ENCODE assay signal across 1 cellular context in the genomic region with DNA sequence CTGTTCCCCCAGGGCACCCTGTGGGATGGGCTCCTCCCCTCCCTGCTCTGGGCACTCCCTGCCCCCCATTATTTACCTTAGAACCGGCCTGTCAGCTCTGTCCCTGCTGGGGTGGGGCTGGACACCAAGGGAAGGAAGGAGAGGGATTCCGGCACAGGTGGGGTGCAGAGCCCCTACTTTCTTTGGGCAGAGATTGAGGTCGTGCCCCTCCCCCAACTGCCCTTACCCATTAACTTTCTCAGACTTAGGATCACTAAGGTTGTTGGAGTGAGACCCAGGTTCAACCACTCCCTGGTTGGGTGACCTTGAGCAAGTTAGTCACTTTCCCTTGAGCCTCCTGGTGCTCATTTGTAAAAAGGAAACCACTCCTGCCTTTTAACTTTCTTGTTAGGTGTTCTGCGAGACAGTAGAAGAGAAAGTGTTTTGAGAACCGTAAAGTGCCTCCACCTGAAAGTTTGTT.
TF ChIP-seq lines count a peak whose summit lies in the region.

No MANE protein-coding gene starts in this region.

TF ChIP-seq in HepG2, 621 proteins besides CTCF, POLR2A, EP300 and RAD21 (continued from another document):
- TF ChIP-seq, protein P1, sequence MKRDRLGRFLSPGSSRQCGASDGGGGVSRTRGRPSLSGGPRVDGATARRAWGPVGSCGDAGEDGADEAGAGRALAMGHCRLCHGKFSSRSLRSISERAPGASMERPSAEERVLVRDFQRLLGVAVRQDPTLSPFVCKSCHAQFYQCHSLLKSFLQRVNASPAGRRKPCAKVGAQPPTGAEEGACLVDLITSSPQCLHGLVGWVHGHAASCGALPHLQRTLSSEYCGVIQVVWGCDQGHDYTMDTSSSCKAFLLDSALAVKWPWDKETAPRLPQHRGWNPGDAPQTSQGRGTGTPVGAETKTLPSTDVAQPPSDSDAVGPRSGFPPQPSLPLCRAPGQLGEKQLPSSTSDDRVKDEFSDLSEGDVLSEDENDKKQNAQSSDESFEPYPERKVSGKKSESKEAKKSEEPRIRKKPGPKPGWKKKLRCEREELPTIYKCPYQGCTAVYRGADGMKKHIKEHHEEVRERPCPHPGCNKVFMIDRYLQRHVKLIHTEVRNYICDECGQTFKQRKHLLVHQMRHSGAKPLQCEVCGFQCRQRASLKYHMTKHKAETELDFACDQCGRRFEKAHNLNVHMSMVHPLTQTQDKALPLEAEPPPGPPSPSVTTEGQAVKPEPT (CRISPR knock-in tag; IDR thresholded peaks at IDR 0.05; ENCODE audit: low read depth): no peak
- TF ChIP-seq ZNF205 (CRISPR knock-in tag; IDR thresholded peaks at IDR 0.05) (no peak), RBAK (CRISPR knock-in tag; IDR thresholded peaks at IDR 0.05) (no peak), TOE1 (CRISPR knock-in tag; IDR thresholded peaks at IDR 0.05) (0 out of 2 replicates have a peak, but pooled peaks have one; percentile 67), ZNF3 (CRISPR knock-in tag; IDR thresholded peaks at IDR 0.05) (no peak), SIX4 (CRISPR knock-in tag; IDR thresholded peaks at IDR 0.05) (no peak), ZNF724P (CRISPR knock-in tag; IDR thresholded peaks at IDR 0.05; ENCODE audit: borderline replicate concordance) (no peak), GATAD2A (CRISPR knock-in tag; IDR thresholded peaks at IDR 0.05) (no peak), SMYD3 (CRISPR knock-in tag; IDR thresholded peaks at IDR 0.05) (no peak), ZNF263 (CRISPR knock-in tag; IDR thresholded peaks at IDR 0.05) (no peak), ZZZ3 (CRISPR knock-in tag; IDR thresholded peaks at IDR 0.05; ENCODE audit: borderline replicate concordance) (no peak), PAF1 (CRISPR knock-in tag; IDR thresholded peaks at IDR 0.05) (0 out of 2 replicates have a peak, but pooled peaks have one; percentile 34), ZKSCAN1 (IDR thresholded peaks at IDR 0.05; ENCODE audit: low read length) (no peak), ZNF343 (CRISPR knock-in tag; IDR thresholded peaks at IDR 0.05) (no peak), ARNT (IDR thresholded peaks at IDR 0.05) (no peak), CENPX (CRISPR knock-in tag; IDR thresholded peaks at IDR 0.05) (no peak), PAX8 (CRISPR knock-in tag; IDR thresholded peaks at IDR 0.05; ENCODE audit: borderline replicate concordance) (no peak), ARNTL (CRISPR knock-in tag; IDR thresholded peaks at IDR 0.05) (peak; percentile 24; the same call in 1 of the 2 replicates), POLR2AphosphoS2 (IDR thresholded peaks at IDR 0.05; ENCODE audit: low read depth, low read length) (no peak), ZNF629 (CRISPR knock-in tag; conservative IDR thresholded peaks at IDR 0.05) (no peak), ZNF225 (CRISPR knock-in tag; IDR thresholded peaks at IDR 0.05) (no peak), PRMT3 (CRISPR knock-in tag; IDR thresholded peaks at IDR 0.05; ENCODE audit: borderline replicate concordance, low read depth) (no peak), EZH2 (conservative IDR thresholded peaks at IDR 0.05; ENCODE audit: low read depth, low read length) (no peak)
- TF ChIP-seq, protein P2, sequence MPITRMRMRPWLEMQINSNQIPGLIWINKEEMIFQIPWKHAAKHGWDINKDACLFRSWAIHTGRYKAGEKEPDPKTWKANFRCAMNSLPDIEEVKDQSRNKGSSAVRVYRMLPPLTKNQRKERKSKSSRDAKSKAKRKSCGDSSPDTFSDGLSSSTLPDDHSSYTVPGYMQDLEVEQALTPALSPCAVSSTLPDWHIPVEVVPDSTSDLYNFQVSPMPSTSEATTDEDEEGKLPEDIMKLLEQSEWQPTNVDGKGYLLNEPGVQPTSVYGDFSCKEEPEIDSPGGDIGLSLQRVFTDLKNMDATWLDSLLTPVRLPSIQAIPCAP (CRISPR knock-in tag; IDR thresholded peaks at IDR 0.05; ENCODE audit: low read depth): no peak
- TF ChIP-seq, protein P3, sequence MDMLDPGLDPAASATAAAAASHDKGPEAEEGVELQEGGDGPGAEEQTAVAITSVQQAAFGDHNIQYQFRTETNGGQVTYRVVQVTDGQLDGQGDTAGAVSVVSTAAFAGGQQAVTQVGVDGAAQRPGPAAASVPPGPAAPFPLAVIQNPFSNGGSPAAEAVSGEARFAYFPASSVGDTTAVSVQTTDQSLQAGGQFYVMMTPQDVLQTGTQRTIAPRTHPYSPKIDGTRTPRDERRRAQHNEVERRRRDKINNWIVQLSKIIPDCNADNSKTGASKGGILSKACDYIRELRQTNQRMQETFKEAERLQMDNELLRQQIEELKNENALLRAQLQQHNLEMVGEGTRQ (IDR thresholded peaks at IDR 0.05; ENCODE audit: low read depth, low read length): no peak
- TF ChIP-seq, protein P3 (CRISPR knock-in tag; IDR thresholded peaks at IDR 0.05; ENCODE audit: borderline replicate concordance): 0 out of 2 replicates have a peak, but pooled peaks have one; percentile 3
- TF ChIP-seq, protein P4, sequence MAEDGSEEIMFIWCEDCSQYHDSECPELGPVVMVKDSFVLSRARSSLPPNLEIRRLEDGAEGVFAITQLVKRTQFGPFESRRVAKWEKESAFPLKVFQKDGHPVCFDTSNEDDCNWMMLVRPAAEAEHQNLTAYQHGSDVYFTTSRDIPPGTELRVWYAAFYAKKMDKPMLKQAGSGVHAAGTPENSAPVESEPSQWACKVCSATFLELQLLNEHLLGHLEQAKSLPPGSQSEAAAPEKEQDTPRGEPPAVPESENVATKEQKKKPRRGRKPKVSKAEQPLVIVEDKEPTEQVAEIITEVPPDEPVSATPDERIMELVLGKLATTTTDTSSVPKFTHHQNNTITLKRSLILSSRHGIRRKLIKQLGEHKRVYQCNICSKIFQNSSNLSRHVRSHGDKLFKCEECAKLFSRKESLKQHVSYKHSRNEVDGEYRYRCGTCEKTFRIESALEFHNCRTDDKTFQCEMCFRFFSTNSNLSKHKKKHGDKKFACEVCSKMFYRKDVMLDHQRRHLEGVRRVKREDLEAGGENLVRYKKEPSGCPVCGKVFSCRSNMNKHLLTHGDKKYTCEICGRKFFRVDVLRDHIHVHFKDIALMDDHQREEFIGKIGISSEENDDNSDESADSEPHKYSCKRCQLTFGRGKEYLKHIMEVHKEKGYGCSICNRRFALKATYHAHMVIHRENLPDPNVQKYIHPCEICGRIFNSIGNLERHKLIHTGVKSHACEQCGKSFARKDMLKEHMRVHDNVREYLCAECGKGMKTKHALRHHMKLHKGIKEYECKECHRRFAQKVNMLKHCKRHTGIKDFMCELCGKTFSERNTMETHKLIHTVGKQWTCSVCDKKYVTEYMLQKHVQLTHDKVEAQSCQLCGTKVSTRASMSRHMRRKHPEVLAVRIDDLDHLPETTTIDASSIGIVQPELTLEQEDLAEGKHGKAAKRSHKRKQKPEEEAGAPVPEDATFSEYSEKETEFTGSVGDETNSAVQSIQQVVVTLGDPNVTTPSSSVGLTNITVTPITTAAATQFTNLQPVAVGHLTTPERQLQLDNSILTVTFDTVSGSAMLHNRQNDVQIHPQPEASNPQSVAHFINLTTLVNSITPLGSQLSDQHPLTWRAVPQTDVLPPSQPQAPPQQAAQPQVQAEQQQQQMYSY (CRISPR knock-in tag; IDR thresholded peaks at IDR 0.05): no peak
- TF ChIP-seq, protein P5, sequence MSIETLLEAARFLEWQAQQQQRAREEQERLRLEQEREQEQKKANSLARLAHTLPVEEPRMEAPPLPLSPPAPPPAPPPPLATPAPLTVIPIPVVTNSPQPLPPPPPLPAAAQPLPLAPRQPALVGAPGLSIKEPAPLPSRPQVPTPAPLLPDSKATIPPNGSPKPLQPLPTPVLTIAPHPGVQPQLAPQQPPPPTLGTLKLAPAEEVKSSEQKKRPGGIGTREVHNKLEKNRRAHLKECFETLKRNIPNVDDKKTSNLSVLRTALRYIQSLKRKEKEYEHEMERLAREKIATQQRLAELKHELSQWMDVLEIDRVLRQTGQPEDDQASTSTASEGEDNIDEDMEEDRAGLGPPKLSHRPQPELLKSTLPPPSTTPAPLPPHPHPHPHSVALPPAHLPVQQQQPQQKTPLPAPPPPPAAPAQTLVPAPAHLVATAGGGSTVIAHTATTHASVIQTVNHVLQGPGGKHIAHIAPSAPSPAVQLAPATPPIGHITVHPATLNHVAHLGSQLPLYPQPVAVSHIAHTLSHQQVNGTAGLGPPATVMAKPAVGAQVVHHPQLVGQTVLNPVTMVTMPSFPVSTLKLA (IDR thresholded peaks at IDR 0.05): no peak
- TF ChIP-seq, protein P6, sequence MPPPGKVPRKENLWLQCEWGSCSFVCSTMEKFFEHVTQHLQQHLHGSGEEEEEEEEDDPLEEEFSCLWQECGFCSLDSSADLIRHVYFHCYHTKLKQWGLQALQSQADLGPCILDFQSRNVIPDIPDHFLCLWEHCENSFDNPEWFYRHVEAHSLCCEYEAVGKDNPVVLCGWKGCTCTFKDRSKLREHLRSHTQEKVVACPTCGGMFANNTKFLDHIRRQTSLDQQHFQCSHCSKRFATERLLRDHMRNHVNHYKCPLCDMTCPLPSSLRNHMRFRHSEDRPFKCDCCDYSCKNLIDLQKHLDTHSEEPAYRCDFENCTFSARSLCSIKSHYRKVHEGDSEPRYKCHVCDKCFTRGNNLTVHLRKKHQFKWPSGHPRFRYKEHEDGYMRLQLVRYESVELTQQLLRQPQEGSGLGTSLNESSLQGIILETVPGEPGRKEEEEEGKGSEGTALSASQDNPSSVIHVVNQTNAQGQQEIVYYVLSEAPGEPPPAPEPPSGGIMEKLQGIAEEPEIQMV (CRISPR knock-in tag; IDR thresholded peaks at IDR 0.05; ENCODE audit: low read depth): no peak
- TF ChIP-seq, protein P7, sequence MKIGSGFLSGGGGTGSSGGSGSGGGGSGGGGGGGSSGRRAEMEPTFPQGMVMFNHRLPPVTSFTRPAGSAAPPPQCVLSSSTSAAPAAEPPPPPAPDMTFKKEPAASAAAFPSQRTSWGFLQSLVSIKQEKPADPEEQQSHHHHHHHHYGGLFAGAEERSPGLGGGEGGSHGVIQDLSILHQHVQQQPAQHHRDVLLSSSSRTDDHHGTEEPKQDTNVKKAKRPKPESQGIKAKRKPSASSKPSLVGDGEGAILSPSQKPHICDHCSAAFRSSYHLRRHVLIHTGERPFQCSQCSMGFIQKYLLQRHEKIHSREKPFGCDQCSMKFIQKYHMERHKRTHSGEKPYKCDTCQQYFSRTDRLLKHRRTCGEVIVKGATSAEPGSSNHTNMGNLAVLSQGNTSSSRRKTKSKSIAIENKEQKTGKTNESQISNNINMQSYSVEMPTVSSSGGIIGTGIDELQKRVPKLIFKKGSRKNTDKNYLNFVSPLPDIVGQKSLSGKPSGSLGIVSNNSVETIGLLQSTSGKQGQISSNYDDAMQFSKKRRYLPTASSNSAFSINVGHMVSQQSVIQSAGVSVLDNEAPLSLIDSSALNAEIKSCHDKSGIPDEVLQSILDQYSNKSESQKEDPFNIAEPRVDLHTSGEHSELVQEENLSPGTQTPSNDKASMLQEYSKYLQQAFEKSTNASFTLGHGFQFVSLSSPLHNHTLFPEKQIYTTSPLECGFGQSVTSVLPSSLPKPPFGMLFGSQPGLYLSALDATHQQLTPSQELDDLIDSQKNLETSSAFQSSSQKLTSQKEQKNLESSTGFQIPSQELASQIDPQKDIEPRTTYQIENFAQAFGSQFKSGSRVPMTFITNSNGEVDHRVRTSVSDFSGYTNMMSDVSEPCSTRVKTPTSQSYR (CRISPR knock-in tag; IDR thresholded peaks at IDR 0.05; ENCODE audit: borderline replicate concordance): peak; percentile 80
